20 cellular contexts compared by ENCODE assay signal in the genomic region with DNA sequence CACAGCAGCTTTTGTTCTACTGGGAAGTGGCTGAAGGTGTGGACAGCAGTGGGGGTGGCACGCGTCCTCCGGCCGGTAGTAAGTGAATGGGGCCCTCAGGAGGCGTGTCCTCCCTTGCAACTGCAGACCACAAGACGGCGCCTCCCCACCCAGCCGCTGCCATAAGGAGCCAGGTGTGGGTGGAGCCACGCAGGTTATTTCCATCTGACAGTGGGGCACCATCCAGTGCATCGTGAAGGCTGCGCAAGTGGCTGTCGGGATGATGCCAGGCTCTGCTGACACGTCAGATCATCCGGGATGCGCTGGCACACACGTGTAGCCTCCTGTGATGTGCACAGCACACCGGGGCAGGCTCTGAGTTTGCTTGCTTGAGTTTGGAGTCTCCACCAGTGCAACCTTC.
DNase-seq lines count a peak whose midpoint lies in the region; ATAC-seq and TF ChIP-seq lines count a peak whose summit lies in the region.
"Had no signal": no experiment of that assay in that cellular context is flagged by ENCODE, and none has a peak within 500 bp of the region (broad histone marks: within the 10 kb centered on the region; RNA-seq: fewer than 3 reads in every experiment).

No MANE protein-coding gene starts in this region.

- no peak overlapping the region for H3K4ac ChIP-seq in H9 (ENCODE audit: low read depth, low read length)

- H3K27ac Mint-ChIP-seq in GM23338 (no peak overlapping the region), H9 (no peak overlapping the region)
- H3K27ac Mint-ChIP-seq: CD4-positive, alpha-beta memory T cell had no signal

- H3K4me3 ChIP-seq in GM23338 = no peak overlapping the region
- H3K4me3 ChIP-seq in PC-9 = no peak overlapping the region
- H3K4me3 ChIP-seq: A549 had no signal

- peak; percentile 32 for ATAC-seq in GM23338
- ATAC-seq in HG03108 (IDR thresholded peaks at IDR 0.05; ENCODE audit: unreplicated experiment) = no peak
- ATAC-seq in HG03039 (IDR thresholded peaks at IDR 0.05; ENCODE audit: unreplicated experiment) = no peak
- ATAC-seq: A549 had no signal

- no peak overlapping the region for H4K8ac ChIP-seq in H9 (replicated peaks; ENCODE audit: insufficient read length, low read depth, low read length)

- DNase-seq in GM23338 (ENCODE audit: low spot score) (no peak), H9 (peak; percentile 50), SW480 (ENCODE audit: low spot score) (peak; percentile 32), iPS-NIHi11 (ENCODE audit: low spot score) (peak; percentile 67), PC-9 (no peak)
- no peak for DNase-seq in stimulated activated naive CD4-positive, alpha-beta T cell (lab: John Stamatoyannopoulos, UW)
- DNase-seq: BE2C; CD4-positive, alpha-beta memory T cell; COR-L47; DMS153; DMS79 treated with DMSO at 0.1 percent for 48 hours; EL; GDM1; GOT3; HCEC 1CT; IMR-90 had no signal

- WGBS in H9 (ENCODE audit: extremely low coverage, insufficient read length, low lambda C conversion rate) = no CpG with 5 or more reads among the region's 17 CpGs

- H3K4me1 Mint-ChIP-seq in GM23338 (peaks cover 12% of the 10 kb centered on the region), H9 (peaks cover 16 to 25% of the 10 kb centered on the region in 2 experiments)
- H3K4me1 Mint-ChIP-seq: CD4-positive, alpha-beta memory T cell had no signal

- H4K20me1 ChIP-seq in GM23338 (replicated peaks; ENCODE audit: insufficient read depth) (no peaks in the 10 kb centered on the region), H9 (ENCODE audit: control insufficient read depth, insufficient read depth, insufficient read length) (no peaks in the 10 kb centered on the region), PC-9 (ENCODE audit: insufficient read depth) (no peaks in the 10 kb centered on the region)

- no peak overlapping the region for H3K9ac ChIP-seq in H9 (ENCODE audit: extremely low read depth, insufficient read length, low read length)

- no peak overlapping the region for H2BK12ac ChIP-seq in H9 (ENCODE audit: insufficient read length, low read depth, low read length)

- no peak overlapping the region for H2BK20ac ChIP-seq in H9 (ENCODE audit: low read depth, low read length, poor library complexity, severe bottlenecking)

- H3K56ac ChIP-seq in H9 (ENCODE audit: insufficient read length, low read depth, low read length) = no peak overlapping the region

- H3K9me2 ChIP-seq in GM23338 (ENCODE audit: insufficient read depth) (no peaks in the 10 kb centered on the region), PC-9 (ENCODE audit: insufficient read depth) (no peaks in the 10 kb centered on the region)

- H3K23me2 ChIP-seq in H9 (ENCODE audit: insufficient read length, low read depth, low read length, poor library complexity, severe bottlenecking) = no peaks in the 10 kb centered on the region

- no peak overlapping the region for H4K91ac ChIP-seq in H9 (ENCODE audit: insufficient read length, low read depth, low read length)

- no peak overlapping the region for H2BK5ac ChIP-seq in H9 (ENCODE audit: insufficient read length, low read length)

- H3K14ac ChIP-seq in H9 (ENCODE audit: insufficient read depth, low read length) = no peak overlapping the region

- H2AK5ac ChIP-seq in H9 (ENCODE audit: insufficient read length, low read length) = no peak overlapping the region

- H3T11ph ChIP-seq in H9 (ENCODE audit: low read length) = no peak overlapping the region

- BruUV-seq in PC-9 (replicated peaks; lab: Mats Ljungman, UMichigan) = no TSS peak

- H3K9me3 Mint-ChIP-seq in GM23338 = no peaks in the 10 kb centered on the region
- H3K9me3 Mint-ChIP-seq in H9 = no peaks in the 10 kb centered on the region

- no peak overlapping the region for H2BK120ac ChIP-seq in H9 (ENCODE audit: low read depth, low read length, poor library complexity, severe bottlenecking)

- H3K27ac ChIP-seq in GM23338 (ENCODE audit: low read depth) (no peak overlapping the region), H9 (ENCODE audit: insufficient read length, low read depth, low read length) (no peak overlapping the region), PC-9 (no peak overlapping the region)
- H3K27ac ChIP-seq: A549, C4-2B had no signal

- H3K36me3 Mint-ChIP-seq in GM23338 (ENCODE audit: low read depth) (no peaks in the 10 kb centered on the region), H9 (ENCODE audit: insufficient read depth in 1 of 3, low read depth in 3 of 3) (no peaks in the 10 kb centered on the region; a peak in 1 of 7 replicates)
- H3K36me3 Mint-ChIP-seq: CD4-positive, alpha-beta memory T cell had no signal

- H3K9me3 ChIP-seq in H9 (ENCODE audit: control insufficient read depth, low read depth, low read length) (no peaks in the 10 kb centered on the region), PC-9 (ENCODE audit: insufficient read depth, low read depth) (no peaks in the 10 kb centered on the region)
- H3K9me3 ChIP-seq: A549, BE2C had no signal

- H3K23ac ChIP-seq in H9 (ENCODE audit: insufficient read length, low read depth, low read length) = no peak overlapping the region

- no peak overlapping the region for H3K4me2 ChIP-seq in GM23338
- no peak overlapping the region for H3K4me2 ChIP-seq in H9 (ENCODE audit: insufficient read depth, insufficient read length, low read length)
- no peak overlapping the region for H3K4me2 ChIP-seq in PC-9
- H3K4me2 ChIP-seq: A549 had no signal

- H3K36me3 ChIP-seq in GM23338 (ENCODE audit: insufficient read depth) = no peaks in the 10 kb centered on the region
- H3K36me3 ChIP-seq in PC-9 (ENCODE audit: low read depth) = no peaks in the 10 kb centered on the region
- H3K36me3 ChIP-seq: BE2C had no signal

- no peak overlapping the region for H4K5ac ChIP-seq in H9 (ENCODE audit: insufficient read length, low read depth, low read length)

- no peak overlapping the region for H2BK15ac ChIP-seq in H9 (ENCODE audit: low read depth, low read length)

- H3F3A ChIP-seq in GM23338 (replicated peaks; ENCODE audit: low read depth) (no peaks in the 10 kb centered on the region), PC-9 (ENCODE audit: insufficient read depth, low read depth) (no peaks in the 10 kb centered on the region)

- no peaks in the 10 kb centered on the region for H3K79me1 ChIP-seq in H9 (ENCODE audit: insufficient read depth, low read depth, low read length, poor library complexity, severe bottlenecking)

- H3K4me1 ChIP-seq in GM23338 (ENCODE audit: insufficient read depth) (peaks cover 5% of the 10 kb centered on the region; the same call in 1 of the 2 replicates), H9 (ENCODE audit: insufficient read depth, low read length) (no peaks in the 10 kb centered on the region), PC-9 (replicated peaks; ENCODE audit: insufficient read depth) (no peaks in the 10 kb centered on the region)
- H3K4me1 ChIP-seq: A549, BE2C had no signal

- H3K27me3 ChIP-seq in GM23338 (ENCODE audit: insufficient read depth) = no peaks in the 10 kb centered on the region
- H3K27me3 ChIP-seq in H9 (ENCODE audit: insufficient read depth, low read length) = peaks cover 4% of the 10 kb centered on the region; the same call in 1 of the 2 replicates
- peaks cover 97% of the 10 kb centered on the region for H3K27me3 ChIP-seq in PC-9 (ENCODE audit: insufficient read depth, low read depth)

- CTCF ChIA-PET in PC-9 (lab: Charles Lee) = no interaction called here

- no peak overlapping the region for H2AFZ ChIP-seq in GM23338
- no peak overlapping the region for H2AFZ ChIP-seq in H9 (ENCODE audit: low read length)
- H2AFZ ChIP-seq in PC-9 = no peak overlapping the region

- H3K79me2 ChIP-seq in GM23338 (replicated peaks; ENCODE audit: insufficient read depth) = no peaks in the 10 kb centered on the region
- no peaks in the 10 kb centered on the region for H3K79me2 ChIP-seq in H9 (ENCODE audit: insufficient read depth, low read length)
- no peaks in the 10 kb centered on the region for H3K79me2 ChIP-seq in PC-9 (ENCODE audit: low read depth)

- intact Hi-C loops in PC-9 (cut with micrococcal nuclease; ENCODE audit: unreplicated experiment) = no loop called here

- peaks cover 10% of the 10 kb centered on the region for H3K27me3 Mint-ChIP-seq in GM23338 (ENCODE audit: insufficient read depth, low read depth, poor library complexity)
- H3K27me3 Mint-ChIP-seq in H9 (ENCODE audit: low read depth) = peaks cover 22% of the 10 kb centered on the region

- H3K18ac ChIP-seq in H9 (ENCODE audit: insufficient read length, low read depth, low read length) = no peak overlapping the region

- TF ChIP-seq CTCF in GM23338 (conservative IDR thresholded peaks at IDR 0.05; ENCODE audit: low read depth in 2 of 2) (0 out of 4 replicates have a peak, but pooled peaks of 1 of the 2 experiments have one; percentile 10), H9 (conservative IDR thresholded peaks at IDR 0.05) (no peak), PC-9 (conservative IDR thresholded peaks at IDR 0.05) (no peak)

- no peak overlapping the region for H3K4me3 Mint-ChIP-seq in GM23338
- H3K4me3 Mint-ChIP-seq in H9 = no peak overlapping the region
- H3K4me3 Mint-ChIP-seq: CD4-positive, alpha-beta memory T cell had no signal

- POLR2A ChIA-PET in PC-9 (lab: Charles Lee; ENCODE audit: unreplicated experiment) = no interaction called here

TF ChIP-seq in GM23338, 12 proteins besides CTCF, POLR2A, EP300 and RAD21:
- TF ChIP-seq POLR2AphosphoS5 (IDR thresholded peaks at IDR 0.05; ENCODE audit: low read depth) = no peak
- no peak for TF ChIP-seq CREB1 (CRISPR knock-in tag; IDR thresholded peaks at IDR 0.05; ENCODE audit: low read depth)

Comparison
In these comparisons a context has a peak if more than half of its experiments do, and no peak if none do; other contexts are left out.
1. DNase-seq: peak in H9 (single experiment), SW480 (single experiment) and iPS-NIHi11 (single experiment); none in GM23338 (single experiment), PC-9 (0 of 2) and stimulated activated naive CD4-positive, alpha-beta T cell (0 of 6).